18 cellular contexts compared by ENCODE assay signal in the genomic region with DNA sequence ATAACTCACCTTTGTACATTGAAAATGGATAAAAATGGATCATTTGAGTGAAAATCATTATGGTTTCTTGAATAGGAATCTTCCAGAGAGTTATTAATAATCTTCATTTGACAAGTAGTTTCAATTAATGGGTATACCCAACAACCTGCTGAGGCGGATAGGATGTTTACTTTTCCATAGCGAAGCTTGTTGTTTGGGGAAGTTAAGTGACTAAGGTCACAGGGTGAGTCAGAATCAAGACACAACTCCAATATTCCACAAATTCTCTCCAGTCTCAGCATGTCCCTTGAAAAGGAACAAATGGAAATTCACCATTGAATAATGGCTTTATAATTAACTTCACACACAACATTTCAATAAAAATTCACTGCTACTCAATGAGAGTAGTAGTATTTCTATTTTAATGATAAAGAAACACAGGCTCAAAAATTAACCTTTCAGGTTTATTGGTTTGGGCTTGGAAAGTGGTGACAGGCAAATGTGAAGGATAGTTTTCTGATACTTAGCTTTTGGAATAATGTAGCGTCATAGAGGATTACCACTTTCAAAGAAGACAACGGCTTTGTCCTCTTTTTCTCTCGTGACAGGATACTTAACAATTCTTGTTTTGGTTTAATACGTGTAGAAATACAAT.
DNase-seq lines count a peak whose midpoint lies in the region; ATAC-seq, FAIRE-seq and TF ChIP-seq lines count a peak whose summit lies in the region.
"Had no signal": no experiment of that assay in that cellular context is flagged by ENCODE, and none has a peak within 500 bp of the region (broad histone marks: within the 10 kb centered on the region; RNA-seq: fewer than 3 reads in every experiment).

No MANE protein-coding gene starts in this region.

- intact Hi-C loops in GM12878 (cut with micrococcal nuclease; ENCODE audit: unreplicated experiment) = no loop called here

- WGBS in GM12878 (ENCODE audit: insufficient coverage, insufficient replicate concordance, low lambda C conversion rate, missing lambda C conversion rate) = 46% methylated on average over 6 of the region's 6 CpGs

- TF ChIP-seq POLR2A in GM12878 (IDR thresholded peaks at IDR 0.05; ENCODE audit: low read depth, low read length) = no peak

- H3K27me3 ChIP-seq in GM12878 (replicated peaks in 1 of 2; ENCODE audit: control insufficient read depth in 2 of 2, insufficient read depth in 2 of 2, low read length in 1 of 2) (no peaks in the 10 kb centered on the region), foreskin keratinocyte (no peaks in the 10 kb centered on the region), osteoblast (ENCODE audit: insufficient read depth, low read length) (no peaks in the 10 kb centered on the region)
- H3K27me3 ChIP-seq: BLaER1 had no signal

- peak; percentile 23 for FAIRE-seq in GM12878 (lab: Jason Lieb, UNC)
- FAIRE-seq: G401.6, GM12892, GM18507, H1, HTR-8/SVneo had no signal

- no peak overlapping the region for H3K4me2 ChIP-seq in GM12878 (ENCODE audit: control insufficient read depth, insufficient read depth)
- H3K4me2 ChIP-seq in osteoblast (ENCODE audit: insufficient read depth, low read length) = no peak overlapping the region
- H3K4me2 ChIP-seq: BLaER1 had no signal

- H4K20me1 ChIP-seq in GM12878 (ENCODE audit: control insufficient read depth, insufficient read depth) (no peaks in the 10 kb centered on the region), osteoblast (ENCODE audit: insufficient read depth, low read length) (no peaks in the 10 kb centered on the region)
- H4K20me1 ChIP-seq: BLaER1 had no signal

- no peaks in the 10 kb centered on the region for H3K4me1 ChIP-seq in GM12878 (ENCODE audit: control insufficient read depth, insufficient read depth, low read length)
- no peaks in the 10 kb centered on the region for H3K4me1 ChIP-seq in foreskin keratinocyte
- no peaks in the 10 kb centered on the region for H3K4me1 ChIP-seq in osteoblast (ENCODE audit: insufficient read depth, low read length)
- H3K4me1 ChIP-seq: BLaER1 had no signal

- TF ChIP-seq EP300 in GM12878 (IDR thresholded peaks at IDR 0.05; ENCODE audit: borderline replicate concordance in 1 of 2, control insufficient read depth in 1 of 2, low read depth in 2 of 2, low read length in 2 of 2) = no peak

- TF ChIP-seq CTCF in GM12878 (IDR thresholded peaks at IDR 0.05 in 2 of 3, conservative IDR thresholded peaks at IDR 0.05 in 1 of 3; ENCODE audit: control insufficient read depth in 2 of 3, extremely low read depth in 1 of 3, insufficient read depth in 1 of 3, low read depth in 3 of 3, low read length in 3 of 3) (no peak), foreskin keratinocyte (conservative IDR thresholded peaks at IDR 0.05) (no peak), osteoblast (IDR thresholded peaks at IDR 0.05; ENCODE audit: extremely low read depth, low read depth, low read length) (no peak)

- H2AFZ ChIP-seq in GM12878 (ENCODE audit: control insufficient read depth, low read depth, low read length) (no peak overlapping the region), osteoblast (ENCODE audit: low read length) (no peak overlapping the region)

- POLR2A ChIA-PET in GM12878 (lab: Charles Lee) = no interaction called here

- no peak overlapping the region for H3K4me3 ChIP-seq in GM12878
- no peak overlapping the region for H3K4me3 ChIP-seq in osteoblast (ENCODE audit: insufficient read depth, low read length)
- H3K4me3 ChIP-seq: BLaER1 had no signal

- no peak overlapping the region for H3K27ac ChIP-seq in GM12878 (ENCODE audit: control insufficient read depth, insufficient read depth)
- no peak overlapping the region for H3K27ac ChIP-seq in foreskin keratinocyte
- no peak overlapping the region for H3K27ac ChIP-seq in osteoblast (ENCODE audit: low read depth, low read length)
- H3K27ac ChIP-seq: BLaER1 had no signal

- ATAC-seq in GM12878 (no peak), foreskin keratinocyte (peak; percentile 26)

- SMC1A ChIA-PET in GM12878 (lab: Charles Lee; ENCODE audit: uncharacterized antibody, unreplicated experiment) = interaction anchor here (1.0 kb wide), 1 partner anchor 13 kb away, joined by 3 read pairs; no protein-coding TSS in a partner anchor

- BruUV-seq in GM12878 (replicated peaks; lab: Mats Ljungman, UMichigan) = no TSS peak

- in situ Hi-C loops in GM12878 (cut with MboI) = no loop called here

- no peak for TF ChIP-seq RAD21 in GM12878 (IDR thresholded peaks at IDR 0.05; ENCODE audit: insufficient read depth, low read depth, low read length)

- no peaks in the 10 kb centered on the region for H3K79me2 ChIP-seq in GM12878 (ENCODE audit: control insufficient read depth, insufficient read depth, low read length)
- no peaks in the 10 kb centered on the region for H3K79me2 ChIP-seq in osteoblast (ENCODE audit: insufficient read depth, low read length)

- CTCF ChIA-PET in GM12878 (lab: Yijun Ruan, JAX) = no interaction called here

- DNase-seq in DMS53 treated with DMSO at 0.1 percent for 48 hours (lab: John Stamatoyannopoulos, UW; ENCODE audit: unreplicated experiment) = peak; percentile 8
- DNase-seq in GM12878 (ENCODE audit: low read depth, low spot score) = no peak
- no peak for DNase-seq in foreskin keratinocyte
- peak; percentile 29 for DNase-seq in osteoblast (ENCODE audit: insufficient read length, low spot score, missing footprints)
- no peak for DNase-seq in NCI-H2081 (lab: John Stamatoyannopoulos, UW)
- no peak for DNase-seq in OCI-M2 (lab: John Stamatoyannopoulos, UW; ENCODE audit: unreplicated experiment)
- DNase-seq in DMS153 treated with DMSO at 0.1 percent for 48 hours (lab: John Stamatoyannopoulos, UW; ENCODE audit: unreplicated experiment) = no peak
- DNase-seq: 8988T; CD4-positive, alpha-beta memory T cell; DMS153; H9; IMR-90 had no signal

- H3K36me3 ChIP-seq in GM12878 (ENCODE audit: control insufficient read depth in 2 of 2, insufficient read depth in 2 of 2, low read length in 1 of 2) (no peaks in the 10 kb centered on the region), osteoblast (ENCODE audit: insufficient read depth, low read length) (no peaks in the 10 kb centered on the region)
- H3K36me3 ChIP-seq: BLaER1 had no signal

- RAD21 ChIA-PET in GM12878 (lab: Charles Lee; ENCODE audit: unreplicated experiment) = no interaction called here

- H3K9ac ChIP-seq in GM12878 (ENCODE audit: control insufficient read depth, insufficient read depth, low read length) = no peak overlapping the region
- H3K9ac ChIP-seq: BLaER1 had no signal

- H3K9me3 ChIP-seq in GM12878 (replicated peaks; ENCODE audit: control insufficient read depth, insufficient read depth, low read length) = no peaks in the 10 kb centered on the region
- no peaks in the 10 kb centered on the region for H3K9me3 ChIP-seq in osteoblast (ENCODE audit: low read depth, low read length)
- H3K9me3 ChIP-seq: BLaER1 had no signal

TF ChIP-seq in GM12878, 131 proteins besides CTCF, POLR2A, EP300 and RAD21:
- TF ChIP-seq FOXM1 (IDR thresholded peaks at IDR 0.05; ENCODE audit: low read depth, low read length) = no peak
- TF ChIP-seq TCF12 (IDR thresholded peaks at IDR 0.05; ENCODE audit: low read depth, low read length) = no peak
- TF ChIP-seq BCL11A (IDR thresholded peaks at IDR 0.05; ENCODE audit: low read depth, low read length) = no peak
- no peak for TF ChIP-seq CBX5 (IDR thresholded peaks at IDR 0.05; ENCODE audit: low read depth)
- TF ChIP-seq CHD2 (IDR thresholded peaks at IDR 0.05; ENCODE audit: borderline replicate concordance, low read depth, low read length) = no peak
- no peak for TF ChIP-seq SIN3A (IDR thresholded peaks at IDR 0.05; ENCODE audit: low read depth, low read length)
- no peak for TF ChIP-seq CHD4 (IDR thresholded peaks at IDR 0.05)

Comparison
In these comparisons a context has a peak if more than half of its experiments do, and no peak if none do; other contexts are left out.
1. DNase-seq: peak in DMS53 treated with DMSO at 0.1 percent for 48 hours (single experiment) and osteoblast (single experiment); none in GM12878 (single experiment), foreskin keratinocyte (0 of 2), NCI-H2081 (0 of 2), OCI-M2 (single experiment) and DMS153 treated with DMSO at 0.1 percent for 48 hours (single experiment).